Comparison of ENCODE assay signal across 8 cellular contexts in genomic region chr18:79856119-79857080, GRCh38. TPM values are rescaled to one million over a fixed set of nuclear protein-coding genes. Genes with fewer than 3 reads are reported as not detected.
A peak's percentile ranks its signal among the peaks of the same experiment; 100 is the strongest.
DNase-seq lines count a peak whose midpoint lies in the region; ATAC-seq, FAIRE-seq and TF ChIP-seq lines count a peak whose summit lies in the region.

No MANE protein-coding gene starts in this region.

- ATAC-seq in GM19438 (IDR thresholded peaks at IDR 0.05; ENCODE audit: low read depth, unreplicated experiment) = peak; percentile 70
- no peak for ATAC-seq in activated CD4-positive, CD25-positive, alpha-beta regulatory T cell treated with anti-CD3 and anti-CD28 coated beads, Interleukin-2, amount 50 U/mL, for 24 hours

- FAIRE-seq in D721Med (lab: Jason Lieb, UNC) = peak; percentile 95

- TF ChIP-seq CTCF in D721Med (IDR thresholded peaks at IDR 0.05; ENCODE audit: insufficient read depth, missing control alignments) = no peak

- DNase-seq in D721Med (ENCODE audit: insufficient read length, low spot score) (peak; percentile 100), NCI-H2107 treated with DMSO at 0.1 percent for 48 hours (lab: John Stamatoyannopoulos, UW; ENCODE audit: unreplicated experiment) (peak; percentile 19), ecto neural progenitor cell (ENCODE audit: low spot score) (peak; percentile 66), posterior vena cava (ENCODE audit: low spot score) (peak; percentile 61), OCI-M1 (lab: John Stamatoyannopoulos, UW) (no peak), NCI-H226 (no peak)

- intact Hi-C loops in posterior vena cava (cut with DNase I) = no loop called here

RNA-seq across cellular contexts. Expression of gene KCNG2, which starts 58.7 kb away (rescaled TPM):
- under 1 TPM; 0.38 to 0.56 TPM for total RNA-seq in posterior vena cava

Comparison
In these comparisons a context has a peak if more than half of its experiments do, and no peak if none do; other contexts are left out.
1. DNase-seq: peak in D721Med (single experiment), NCI-H2107 treated with DMSO at 0.1 percent for 48 hours (single experiment), ecto neural progenitor cell (single experiment) and posterior vena cava (single experiment); none in OCI-M1 (single experiment) and NCI-H226 (single experiment).